8 cellular contexts compared by ENCODE assay signal in genomic region chr22:39532215-39533071, GRCh38. TPM values are rescaled to one million over a fixed set of nuclear protein-coding genes. Genes with fewer than 3 reads are reported as not detected.
A peak's percentile ranks its signal among the peaks of the same experiment; 100 is the strongest.
DNase-seq lines count a peak whose midpoint lies in the region; ATAC-seq and TF ChIP-seq lines count a peak whose summit lies in the region.

A gene with protein sequence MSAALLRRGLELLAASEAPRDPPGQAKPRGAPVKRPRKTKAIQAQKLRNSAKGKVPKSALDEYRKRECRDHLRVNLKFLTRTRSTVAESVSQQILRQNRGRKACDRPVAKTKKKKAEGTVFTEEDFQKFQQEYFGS (minus strand): TSS chr22:39532748. CDS start chr22:39532738, 10 bp downstream.

- intact Hi-C loops in CD8-positive, alpha-beta T cell (cut with DNase I, micrococcal nuclease) = loop anchor here (1.0 to 10.0 kb wide), 16 partner anchors 12 to 1325 kb away; partner anchors contain the start of genes ATF4 (in 2 of the 2), MIEF1 (in 2 of the 2), TNRC6B (in 2 of the 2) and ADSL (in 1 of the 2)
- intact Hi-C loops in lower lobe of right lung (cut with DNase I) = no loop called here

- peak within 1 kb of the TSS; percentile 95 for H3K27ac Mint-ChIP-seq in CD8-positive, alpha-beta T cell

- no peaks in the 10 kb centered on the region for H3K27me3 Mint-ChIP-seq in CD8-positive, alpha-beta T cell (ENCODE audit: low read depth)

- H3K27me3 ChIP-seq in CD8-positive, alpha-beta T cell (ENCODE audit: insufficient read depth, low read length) = no peaks in the 10 kb centered on the region
- no peaks in the 10 kb centered on the region for H3K27me3 ChIP-seq in lower lobe of right lung (ENCODE audit: low read depth)

- no peak for TF ChIP-seq CTCF in CD8-positive, alpha-beta T cell (IDR thresholded peaks at IDR 0.05)
- no peak for TF ChIP-seq CTCF in lower lobe of right lung (IDR thresholded peaks at IDR 0.05)

- H3K9me3 ChIP-seq in CD8-positive, alpha-beta T cell (ENCODE audit: low read length) = no peaks in the 10 kb centered on the region
- H3K9me3 ChIP-seq in lower lobe of right lung = no peaks in the 10 kb centered on the region

- H3K27ac ChIP-seq in CD8-positive, alpha-beta T cell (ENCODE audit: low read depth, low read length) = peak within 1 kb of the TSS; percentile 78
- H3K27ac ChIP-seq in lower lobe of right lung = peak within 1 kb of the TSS; percentile 88

- peaks cover 55% of the 10 kb centered on the region for H3K4me1 ChIP-seq in CD8-positive, alpha-beta T cell (ENCODE audit: insufficient read depth, low read length)
- H3K4me1 ChIP-seq in lower lobe of right lung = peaks cover 55% of the 10 kb centered on the region

- H3K4me3 Mint-ChIP-seq in CD8-positive, alpha-beta T cell = peak within 1 kb of the TSS; percentile 97

- peak within 1 kb of the TSS; percentile 83 for H3K4me3 ChIP-seq in CD8-positive, alpha-beta T cell (ENCODE audit: low read depth, low read length)
- peak within 1 kb of the TSS; percentile 88 for H3K4me3 ChIP-seq in lower lobe of right lung

- CTCF ChIA-PET in CD8-positive, alpha-beta T cell (lab: Charles Lee) = interaction anchor here (1.2 to 11.9 kb wide), 4 partner anchors 16 to 495 kb away, joined by 3 to 287 read pairs (median 98); partner anchors contain the start of gene TAB1

- no peaks in the 10 kb centered on the region for H3K9me3 Mint-ChIP-seq in CD8-positive, alpha-beta T cell

- H3K4me1 Mint-ChIP-seq in CD8-positive, alpha-beta T cell (ENCODE audit: low read depth) = peaks cover 56% of the 10 kb centered on the region

- POLR2A ChIA-PET in CD8-positive, alpha-beta T cell (lab: Charles Lee) = interaction anchor here (0.6 to 1.5 kb wide), 5 partner anchors 13 to 512 kb away, joined by 3 to 5 read pairs (median 4); partner anchors contain the start of gene ATF4

- peak; percentile 98 to 100 (median 99) for DNase-seq in CD8-positive, alpha-beta T cell
- DNase-seq in HS-5 (ENCODE audit: low read depth) (peak; percentile 97), lower lobe of right lung (peak; percentile 99)
- DNase-seq in NK-92 treated with Interleukin-12 subunit alpha and Interleukin-12 subunit beta, amount 100 ng/mL, for 24 hours (lab: John Stamatoyannopoulos, UW) = peak; percentile 95
- DNase-seq in activated CD8-positive, alpha-beta memory T cell treated with anti-CD3 and anti-CD28 coated beads for 24 hours = peak; percentile 98
- peak; percentile 98 for DNase-seq in effector CD4-positive, alpha-beta T cell
- DNase-seq in stimulated activated CD4-positive, alpha-beta T cell treated with anti-CD3 and anti-CD28 coated beads, TNF-alpha, amount 100 ng/mL, for 24 hours (ENCODE audit: low read depth in 3 of 3) = peak; percentile 96 to 99 (median 99)

- H3K36me3 ChIP-seq in CD8-positive, alpha-beta T cell (ENCODE audit: insufficient read depth, low read length) = peaks cover 14% of the 10 kb centered on the region
- peaks cover 36% of the 10 kb centered on the region for H3K36me3 ChIP-seq in lower lobe of right lung

- peaks cover 44% of the 10 kb centered on the region for H3K36me3 Mint-ChIP-seq in CD8-positive, alpha-beta T cell

- peak; percentile 84 for ATAC-seq in CD8-positive, alpha-beta T cell
- ATAC-seq in GM19467 (IDR thresholded peaks at IDR 0.05; ENCODE audit: unreplicated experiment) (peak; percentile 74), lower lobe of right lung (peak; percentile 93 to 94)

RNA-seq across cellular contexts. Expression of the gene that starts here (rescaled TPM):
- total RNA-seq in CD8-positive, alpha-beta T cell = 10 to 100 TPM; 69.0 to 70.5 TPM
- total RNA-seq in lower lobe of right lung = 67.9 TPM

Comparison
In these comparisons a context has a peak if more than half of its experiments do, and no peak if none do; other contexts are left out.
1. Peak in every context shown above with its lines: DNase-seq, ATAC-seq, H3K4me3 ChIP-seq and H3K27ac ChIP-seq.